Comparison of ENCODE assay signal across 18 cellular contexts in the genomic region with DNA sequence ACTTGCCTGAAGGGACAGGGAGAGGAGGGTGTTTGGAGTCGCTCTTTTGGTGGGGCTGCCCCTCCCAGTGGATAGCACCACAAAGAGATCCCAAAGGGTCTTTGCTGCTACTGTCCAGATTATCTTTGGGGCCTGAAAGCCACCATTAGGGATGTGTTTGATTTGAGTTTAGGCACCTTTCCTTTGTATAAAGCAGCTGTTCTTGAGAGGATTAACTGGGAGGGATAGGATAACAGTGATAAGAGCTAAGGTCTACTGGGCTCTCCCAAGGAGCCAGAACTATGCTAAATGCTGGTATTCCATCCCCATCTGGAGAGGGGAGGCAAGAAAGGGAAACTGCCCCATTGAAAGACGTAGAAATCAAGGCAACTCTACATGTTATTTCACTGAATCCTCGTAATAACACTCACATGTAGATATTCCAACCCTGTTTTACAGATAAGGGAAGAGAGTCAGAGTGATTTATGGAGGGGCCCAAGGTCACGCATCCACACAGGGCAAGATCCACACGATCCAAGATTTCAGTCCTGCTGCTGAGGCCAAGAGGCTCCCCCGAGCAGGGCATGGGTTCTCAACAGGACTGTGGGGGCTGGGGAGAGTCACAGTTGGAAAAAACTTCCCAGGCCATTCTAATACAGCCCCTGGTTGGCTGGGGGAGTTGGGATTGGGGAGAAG.
"Had no signal": no experiment of that assay in that cellular context is flagged by ENCODE, and none has a peak within 500 bp of the region (broad histone marks: within the 10 kb centered on the region; RNA-seq: fewer than 3 reads in every experiment).

No MANE protein-coding gene starts in this region.

- H3K4me2 ChIP-seq: smooth muscle cell had no signal

- DNase-seq: activated CD4-positive, alpha-beta T cell treated with anti-CD3 and anti-CD28 coated beads for 4 hours; activated CD4-positive, alpha-beta T cell treated with anti-CD3 and anti-CD28 coated beads, Interleukin-2, amount 50 U/mL, for 48 hours; activated CD4-positive, CD25-positive, alpha-beta regulatory T cell; activated effector memory CD4-positive, alpha-beta T cell treated with Interleukin-2 at 50 U/mL for 16 hours; activated naive CD4-positive, alpha-beta T cell treated with anti-CD3 and anti-CD28 coated beads for 36 hours; activated naive CD8-positive, alpha-beta T cell treated with anti-CD3 and anti-CD28 coated beads, Interleukin-2, amount 10 ng/mL, durations not matched to agents 7 days and 5 days; activated T-cell treated with anti-CD3 and anti-CD28 coated beads, Interleukin-2, amount 50 U/mL, for 72 hours; effector CD8-positive, alpha-beta T cell; foreskin keratinocyte; stimulated activated CD4-positive, alpha-beta T cell treated with anti-CD3 and anti-CD28 coated beads, Interleukin-4, amount 100 ng/mL, for 1 hour; stimulated activated naive CD4-positive, alpha-beta T cell; T-helper 9 cell; upper lobe of left lung had no signal

- ATAC-seq: activated T-cell treated with anti-CD3 and anti-CD28 coated beads, Interleukin-2, amount 50 U/mL, for 72 hours; foreskin keratinocyte; sciatic nerve had no signal

- H3K9me3 Mint-ChIP-seq: activated naive CD4-positive, alpha-beta T cell treated with anti-CD3 and anti-CD28 coated beads for 36 hours; activated naive CD8-positive, alpha-beta T cell treated with anti-CD3 and anti-CD28 coated beads, Interleukin-2, amount 10 ng/mL, durations not matched to agents 7 days and 5 days; activated T-cell treated with anti-CD3 and anti-CD28 coated beads, Interleukin-2, amount 50 U/mL, for 72 hours; dendritic cell treated with granulocyte-macrophage colony-stimulating factor and Interleukin-4, amounts not matched to agents 40 ng/mL and 50 ng/mL, for 4 days; memory B cell had no signal

- H3K9me3 ChIP-seq: thoracic aorta, upper lobe of left lung had no signal

- H3K27ac Mint-ChIP-seq: activated naive CD4-positive, alpha-beta T cell treated with anti-CD3 and anti-CD28 coated beads for 36 hours; activated naive CD8-positive, alpha-beta T cell treated with anti-CD3 and anti-CD28 coated beads, Interleukin-2, amount 10 ng/mL, durations not matched to agents 7 days and 5 days; activated T-cell treated with anti-CD3 and anti-CD28 coated beads, Interleukin-2, amount 50 U/mL, for 72 hours; dendritic cell treated with granulocyte-macrophage colony-stimulating factor and Interleukin-4, amounts not matched to agents 40 ng/mL and 50 ng/mL, for 4 days; memory B cell had no signal

- H3K4me3 Mint-ChIP-seq: activated naive CD4-positive, alpha-beta T cell treated with anti-CD3 and anti-CD28 coated beads for 36 hours; activated naive CD8-positive, alpha-beta T cell treated with anti-CD3 and anti-CD28 coated beads, Interleukin-2, amount 10 ng/mL, durations not matched to agents 7 days and 5 days; activated T-cell treated with anti-CD3 and anti-CD28 coated beads, Interleukin-2, amount 50 U/mL, for 72 hours; dendritic cell treated with granulocyte-macrophage colony-stimulating factor and Interleukin-4, amounts not matched to agents 40 ng/mL and 50 ng/mL, for 4 days; memory B cell had no signal

- H3K27ac ChIP-seq: foreskin keratinocyte, thoracic aorta, upper lobe of left lung had no signal

- H3K36me3 Mint-ChIP-seq: activated naive CD8-positive, alpha-beta T cell treated with anti-CD3 and anti-CD28 coated beads, Interleukin-2, amount 10 ng/mL, durations not matched to agents 7 days and 5 days; memory B cell had no signal

- H3K36me3 ChIP-seq: thoracic aorta, upper lobe of left lung had no signal

- H3K4me1 ChIP-seq: foreskin keratinocyte, upper lobe of left lung had no signal

- H3K4me1 Mint-ChIP-seq: activated naive CD8-positive, alpha-beta T cell treated with anti-CD3 and anti-CD28 coated beads, Interleukin-2, amount 10 ng/mL, durations not matched to agents 7 days and 5 days; memory B cell had no signal

- H3K4me3 ChIP-seq: smooth muscle cell, thoracic aorta, upper lobe of left lung had no signal

- H3K27me3 ChIP-seq: foreskin keratinocyte, upper lobe of left lung had no signal
